ENCODE assay signal across 1 cellular context in the genomic region with DNA sequence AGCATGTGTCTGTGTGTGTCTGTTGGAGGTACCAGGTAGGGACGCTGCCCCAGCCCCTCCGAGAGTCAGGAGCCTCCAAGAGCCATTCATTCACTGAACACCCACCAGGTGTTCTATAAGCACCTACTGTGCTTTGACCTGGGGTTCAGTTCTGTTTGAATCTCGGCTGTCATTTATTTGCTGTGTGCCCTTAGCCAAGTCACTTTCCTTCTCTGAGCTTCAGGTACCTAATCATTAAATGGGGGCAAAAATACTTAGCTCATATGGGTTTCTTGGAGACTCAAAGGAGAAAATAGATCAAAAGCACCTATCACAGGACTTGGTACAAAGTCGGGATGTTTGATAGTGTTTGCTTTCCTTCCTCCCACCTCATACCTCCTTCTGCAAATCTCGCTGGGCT.
TF ChIP-seq lines count a peak whose summit lies in the region.

No MANE protein-coding gene starts in this region.

TF ChIP-seq in K562, 482 proteins besides CTCF, POLR2A, EP300 and RAD21:
- TF ChIP-seq ZFP36 (IDR thresholded peaks at IDR 0.05; ENCODE audit: low read depth, low read length, partially characterized antibody) (peak; percentile 46), RBM25 (IDR thresholded peaks at IDR 0.05; ENCODE audit: low read depth, low read length, severe bottlenecking) (peak; percentile 69), BCOR (IDR thresholded peaks at IDR 0.05) (peak; percentile 63; the same call in 1 of the 2 replicates), TFAP4 (CRISPR knock-in tag; IDR thresholded peaks at IDR 0.05; ENCODE audit: borderline replicate concordance) (no peak)
